ENCODE assay signal across 31 cellular contexts in the genomic region with DNA sequence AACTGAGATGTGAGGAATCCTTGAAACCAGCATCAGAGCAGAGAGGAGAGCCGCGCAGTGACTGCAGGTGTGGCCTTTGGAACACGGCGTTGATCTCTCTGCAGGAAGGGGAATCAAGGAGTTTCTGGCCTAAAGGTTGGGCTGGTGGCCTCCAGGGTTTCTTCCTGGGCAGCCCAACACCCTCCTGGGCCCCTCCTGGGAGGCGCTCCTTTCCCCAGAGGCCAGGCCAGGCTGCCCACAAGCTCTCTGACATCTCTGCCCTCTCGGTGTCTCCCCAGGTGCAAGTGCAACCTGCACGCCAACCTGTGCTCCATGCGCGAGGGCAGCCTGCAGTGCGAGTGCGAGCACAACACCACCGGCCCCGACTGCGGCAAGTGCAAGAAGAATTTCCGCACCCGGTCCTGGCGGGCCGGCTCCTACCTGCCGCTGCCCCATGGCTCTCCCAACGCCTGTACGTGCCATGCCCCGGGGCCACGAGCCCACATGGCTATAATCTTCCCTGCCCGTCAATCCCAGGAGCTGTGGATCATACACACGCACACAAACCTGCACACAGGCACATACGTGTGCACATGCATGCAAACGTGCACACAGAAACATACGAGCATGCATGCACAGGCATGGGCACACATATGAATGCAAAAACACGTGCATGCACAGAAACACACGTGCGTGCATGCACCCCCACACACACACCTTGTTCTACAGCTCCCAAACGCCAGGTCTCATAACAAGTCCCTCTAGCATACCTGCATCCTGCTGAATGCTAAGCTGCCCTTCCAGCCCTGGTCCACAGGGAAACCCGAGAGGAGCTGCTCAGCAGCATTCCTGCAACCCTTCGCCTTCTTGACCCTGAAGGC.
"Had no signal": no experiment of that assay in that cellular context is flagged by ENCODE, and none has a peak within 500 bp of the region (broad histone marks: within the 10 kb centered on the region; RNA-seq: fewer than 3 reads in every experiment).

No MANE protein-coding gene starts in this region.

- ATAC-seq: activated naive CD4-positive, alpha-beta T cell treated with anti-CD3 and anti-CD28 coated beads, Interleukin-2, amount 50 U/mL, for 72 hours; activated T-cell treated with anti-CD3 and anti-CD28 coated beads, Interleukin-2, amount 50 U/mL, for 72 hours; foreskin keratinocyte; gastrocnemius medialis; heart right ventricle; WTC11 had no signal

- H3K27ac Mint-ChIP-seq: activated CD4-positive, alpha-beta memory T cell treated with anti-CD3 and anti-CD28 coated beads, Interleukin-2, amount 10 ng/mL, durations not matched to agents 7 days and 5 days; activated CD4-positive, alpha-beta T cell treated with anti-CD3 and anti-CD28 coated beads, Interleukin-2, amount 10 ng/mL, durations not matched to agents 7 days and 5 days; activated naive CD4-positive, alpha-beta T cell treated with anti-CD3 and anti-CD28 coated beads, Interleukin-2, amount 10 ng/mL, durations not matched to agents 7 days and 5 days; activated naive CD4-positive, alpha-beta T cell treated with anti-CD3 and anti-CD28 coated beads, Interleukin-2, amount 50 U/mL, for 72 hours; activated naive CD8-positive, alpha-beta T cell treated with anti-CD3 and anti-CD28 coated beads, Interleukin-2, amount 10 ng/mL, durations not matched to agents 7 days and 5 days; activated T-cell treated with anti-CD3 and anti-CD28 coated beads, Interleukin-2, amount 50 U/mL, for 24 hours; activated T-cell treated with anti-CD3 and anti-CD28 coated beads, Interleukin-2, amount 50 U/mL, for 72 hours; dendritic cell treated with granulocyte-macrophage colony-stimulating factor and Interleukin-4, amounts not matched to agents 40 ng/mL and 50 ng/mL, for 4 days; endodermal cell; WTC11 had no signal

- H3K27ac ChIP-seq: ascending aorta, coronary artery, dorsolateral prefrontal cortex, esophagus muscularis mucosa, foreskin keratinocyte, gastrocnemius medialis, heart right ventricle, hepatocyte had no signal

- H3K4me3 ChIP-seq: ascending aorta, coronary artery, dorsolateral prefrontal cortex, esophagus muscularis mucosa, gastrocnemius medialis, heart right ventricle, hepatocyte had no signal

- H3K4me1 Mint-ChIP-seq: activated CD4-positive, alpha-beta memory T cell treated with anti-CD3 and anti-CD28 coated beads, Interleukin-2, amount 10 ng/mL, durations not matched to agents 7 days and 5 days; activated CD4-positive, alpha-beta T cell treated with anti-CD3 and anti-CD28 coated beads, Interleukin-2, amount 10 ng/mL, durations not matched to agents 7 days and 5 days; activated naive CD4-positive, alpha-beta T cell treated with anti-CD3 and anti-CD28 coated beads, Interleukin-2, amount 10 ng/mL, durations not matched to agents 7 days and 5 days; central memory CD8-positive, alpha-beta T cell; endodermal cell; WTC11 had no signal

- H3K79me2 ChIP-seq: hepatocyte had no signal

- H3K36me3 Mint-ChIP-seq: activated naive CD4-positive, alpha-beta T cell treated with anti-CD3 and anti-CD28 coated beads, Interleukin-2, amount 10 ng/mL, durations not matched to agents 7 days and 5 days; activated naive CD4-positive, alpha-beta T cell treated with anti-CD3 and anti-CD28 coated beads, Interleukin-2, amount 50 U/mL, for 72 hours; activated naive CD8-positive, alpha-beta T cell treated with anti-CD3 and anti-CD28 coated beads, Interleukin-2, amount 10 ng/mL, durations not matched to agents 7 days and 5 days; brain; WTC11 had no signal

- H3K9me3 Mint-ChIP-seq: activated CD4-positive, alpha-beta memory T cell treated with anti-CD3 and anti-CD28 coated beads, Interleukin-2, amount 10 ng/mL, durations not matched to agents 7 days and 5 days; activated CD4-positive, alpha-beta T cell treated with anti-CD3 and anti-CD28 coated beads, Interleukin-2, amount 10 ng/mL, durations not matched to agents 7 days and 5 days; activated naive CD4-positive, alpha-beta T cell treated with anti-CD3 and anti-CD28 coated beads, Interleukin-2, amount 10 ng/mL, durations not matched to agents 7 days and 5 days; activated naive CD4-positive, alpha-beta T cell treated with anti-CD3 and anti-CD28 coated beads, Interleukin-2, amount 50 U/mL, for 72 hours; activated naive CD8-positive, alpha-beta T cell treated with anti-CD3 and anti-CD28 coated beads, Interleukin-2, amount 10 ng/mL, durations not matched to agents 7 days and 5 days; activated T-cell treated with anti-CD3 and anti-CD28 coated beads, Interleukin-2, amount 50 U/mL, for 24 hours; activated T-cell treated with anti-CD3 and anti-CD28 coated beads, Interleukin-2, amount 50 U/mL, for 72 hours; brain; central memory CD8-positive, alpha-beta T cell; dendritic cell treated with granulocyte-macrophage colony-stimulating factor and Interleukin-4, amounts not matched to agents 40 ng/mL and 50 ng/mL, for 4 days; endodermal cell; WTC11 had no signal

- H3K9me3 ChIP-seq: ascending aorta, esophagus muscularis mucosa, gastrocnemius medialis, heart right ventricle had no signal

- H3K27me3 ChIP-seq: dorsolateral prefrontal cortex, hepatocyte had no signal

- DNase-seq: activated CD4-positive, alpha-beta memory T cell treated with anti-CD3 and anti-CD28 coated beads, Interleukin-2, amount 10 ng/mL, durations not matched to agents 7 days and 5 days; activated CD4-positive, alpha-beta T cell treated with anti-CD3 and anti-CD28 coated beads for 1 hour; activated CD4-positive, alpha-beta T cell treated with anti-CD3 and anti-CD28 coated beads for 4 hours; activated CD4-positive, alpha-beta T cell treated with anti-CD3 and anti-CD28 coated beads, Interleukin-2, amount 10 ng/mL, durations not matched to agents 7 days and 5 days; activated CD4-positive, alpha-beta T cell treated with anti-CD3 and anti-CD28 coated beads, Interleukin-2, amount 50 U/mL, for 4 hours; activated CD8-positive, alpha-beta memory T cell treated with anti-CD3 and anti-CD28 coated beads, Interleukin-2, amount 50 U/mL, for 48 hours; activated gamma-delta T cell; activated naive CD4-positive, alpha-beta T cell; activated naive CD4-positive, alpha-beta T cell treated with anti-CD3 and anti-CD28 coated beads, Interleukin-2, amount 10 ng/mL, durations not matched to agents 7 days and 5 days; activated naive CD8-positive, alpha-beta T cell treated with anti-CD3 and anti-CD28 coated beads, Interleukin-2, amount 10 ng/mL, durations not matched to agents 7 days and 5 days; activated T-cell treated with anti-CD3 and anti-CD28 coated beads for 4 hours; activated T-cell treated with anti-CD3 and anti-CD28 coated beads, Interleukin-2, amount 50 U/mL, for 24 hours; activated T-cell treated with anti-CD3 and anti-CD28 coated beads, Interleukin-2, amount 50 U/mL, for 72 hours; effector memory CD4-positive, alpha-beta T cell; endodermal cell; erythroblast; foreskin keratinocyte; gastrocnemius medialis; heart right ventricle; T-helper 2 cell had no signal

- H3K4me1 ChIP-seq: ascending aorta, esophagus muscularis mucosa, foreskin keratinocyte, gastrocnemius medialis had no signal

- H3K4me3 Mint-ChIP-seq: activated CD4-positive, alpha-beta memory T cell treated with anti-CD3 and anti-CD28 coated beads, Interleukin-2, amount 10 ng/mL, durations not matched to agents 7 days and 5 days; activated CD4-positive, alpha-beta T cell treated with anti-CD3 and anti-CD28 coated beads, Interleukin-2, amount 10 ng/mL, durations not matched to agents 7 days and 5 days; activated naive CD4-positive, alpha-beta T cell treated with anti-CD3 and anti-CD28 coated beads, Interleukin-2, amount 10 ng/mL, durations not matched to agents 7 days and 5 days; activated naive CD8-positive, alpha-beta T cell treated with anti-CD3 and anti-CD28 coated beads, Interleukin-2, amount 10 ng/mL, durations not matched to agents 7 days and 5 days; activated T-cell treated with anti-CD3 and anti-CD28 coated beads, Interleukin-2, amount 50 U/mL, for 24 hours; activated T-cell treated with anti-CD3 and anti-CD28 coated beads, Interleukin-2, amount 50 U/mL, for 72 hours; brain; central memory CD8-positive, alpha-beta T cell; dendritic cell treated with granulocyte-macrophage colony-stimulating factor and Interleukin-4, amounts not matched to agents 40 ng/mL and 50 ng/mL, for 4 days; endodermal cell; WTC11 had no signal

- H2AFZ ChIP-seq: hepatocyte had no signal

- H3K4me2 ChIP-seq: hepatocyte had no signal

- FAIRE-seq: bronchial epithelial cell had no signal

- H3K36me3 ChIP-seq: ascending aorta, esophagus muscularis mucosa, gastrocnemius medialis, heart right ventricle had no signal

- H3K27me3 Mint-ChIP-seq: activated CD4-positive, alpha-beta T cell treated with anti-CD3 and anti-CD28 coated beads, Interleukin-2, amount 10 ng/mL, durations not matched to agents 7 days and 5 days; activated T-cell treated with anti-CD3 and anti-CD28 coated beads, Interleukin-2, amount 50 U/mL, for 24 hours had no signal
